In genomic region chr20:20052074-20052970, GRCh38 we compare ENCODE assay signal across 1 cellular context.
A peak's percentile ranks its signal among the peaks of the same experiment; 100 is the strongest.
TF ChIP-seq lines count a peak whose summit lies in the region.

Gene CFAP61, plus strand, starts transcription at chr20:20052532. Its CDS starts 4,122 bp downstream, at chr20:20056654.
Gene CRNKL1, minus strand, starts transcription at chr20:20052466. Its CDS starts 124 bp downstream, at chr20:20052342.

TF ChIP-seq in HepG2, 621 proteins besides CTCF, POLR2A, EP300 and RAD21 (continued from another document and continues in another):
- TF ChIP-seq RNF219 (CRISPR knock-in tag; IDR thresholded peaks at IDR 0.05): no peak
- TF ChIP-seq NFE2L2 (IDR thresholded peaks at IDR 0.05; ENCODE audit: low read length): 0 out of 2 replicates have a peak, but pooled peaks have one; percentile 3
- TF ChIP-seq ZNF543 (CRISPR knock-in tag; IDR thresholded peaks at IDR 0.05): peak; percentile 75
- peak; percentile 44; the same call in 1 of the 2 replicates for TF ChIP-seq RERE (CRISPR knock-in tag; IDR thresholded peaks at IDR 0.05; ENCODE audit: low read depth)
- TF ChIP-seq SSRP1 (CRISPR knock-in tag; IDR thresholded peaks at IDR 0.05): no peak; the same call in 1 of the 2 replicates
- TF ChIP-seq ZNF576 (CRISPR knock-in tag; IDR thresholded peaks at IDR 0.05): no peak; the same call in 1 of the 2 replicates
- TF ChIP-seq FOXO4 (CRISPR knock-in tag; conservative IDR thresholded peaks at IDR 0.05): no peak; the same call in 1 of the 2 replicates
- no peak; the same call in 1 of the 2 replicates for TF ChIP-seq HOXA9 (CRISPR knock-in tag; IDR thresholded peaks at IDR 0.05; ENCODE audit: borderline replicate concordance)
- peak; percentile 9; the same call in 1 of the 2 replicates for TF ChIP-seq ZMYM3 (CRISPR knock-in tag; IDR thresholded peaks at IDR 0.05)
- TF ChIP-seq MLLT10 (CRISPR knock-in tag; IDR thresholded peaks at IDR 0.05): no peak
- 0 out of 2 replicates have a peak, but pooled peaks have one; percentile 84 for TF ChIP-seq GTF3A (CRISPR knock-in tag; conservative IDR thresholded peaks at IDR 0.05)
- TF ChIP-seq IKZF1 (IDR thresholded peaks at IDR 0.05): no peak
- TF ChIP-seq KLF15 (CRISPR knock-in tag; IDR thresholded peaks at IDR 0.05; ENCODE audit: borderline replicate concordance): peak; percentile 80; the same call in 1 of the 2 replicates
- TF ChIP-seq NR2F2 (IDR thresholded peaks at IDR 0.05; ENCODE audit: borderline replicate concordance, low read depth): peak; percentile 72; the same call in 1 of the 2 replicates
- TF ChIP-seq GLMP (CRISPR knock-in tag; IDR thresholded peaks at IDR 0.05; ENCODE audit: borderline replicate concordance): no peak
- TF ChIP-seq FOXO1 (CRISPR knock-in tag; IDR thresholded peaks at IDR 0.05): peak; percentile 83
- TF ChIP-seq SETDB1 (CRISPR knock-in tag; IDR thresholded peaks at IDR 0.05; ENCODE audit: borderline replicate concordance): no peak
- peak; percentile 97 for TF ChIP-seq ZFP91 (CRISPR knock-in tag; IDR thresholded peaks at IDR 0.05; ENCODE audit: borderline replicate concordance)
- peak; percentile 84 for TF ChIP-seq ZNF275 (CRISPR knock-in tag; IDR thresholded peaks at IDR 0.05; ENCODE audit: borderline replicate concordance)
- peak; percentile 66; the same call in 1 of the 2 replicates for TF ChIP-seq ZNF674 (CRISPR knock-in tag; IDR thresholded peaks at IDR 0.05; ENCODE audit: low read depth)
- TF ChIP-seq FOXJ3 (CRISPR knock-in tag; IDR thresholded peaks at IDR 0.05; ENCODE audit: borderline replicate concordance): peak; percentile 92
- TF ChIP-seq ZFP36L2 (CRISPR knock-in tag; IDR thresholded peaks at IDR 0.05): no peak; the same call in 1 of the 2 replicates
- 0 out of 2 replicates have a peak, but pooled peaks have one; percentile 64 for TF ChIP-seq HMG20B (CRISPR knock-in tag; conservative IDR thresholded peaks at IDR 0.05)
- peak; percentile 87 for TF ChIP-seq ZNF18 (CRISPR knock-in tag; IDR thresholded peaks at IDR 0.05; ENCODE audit: insufficient replicate concordance)
- TF ChIP-seq RFX3 (CRISPR knock-in tag; IDR thresholded peaks at IDR 0.05): peak; percentile 99
- no peak; the same call in 1 of the 2 replicates for TF ChIP-seq ZBED4 (CRISPR knock-in tag; IDR thresholded peaks at IDR 0.05; ENCODE audit: borderline replicate concordance)
- peak; percentile 87 for TF ChIP-seq SRY (CRISPR knock-in tag; IDR thresholded peaks at IDR 0.05)
- no peak for TF ChIP-seq THYN1 (CRISPR knock-in tag; IDR thresholded peaks at IDR 0.05; ENCODE audit: borderline replicate concordance, low read depth)
- no peak; the same call in 1 of the 2 replicates for TF ChIP-seq HIC2 (CRISPR knock-in tag; IDR thresholded peaks at IDR 0.05; ENCODE audit: low read depth)
- TF ChIP-seq CREBL2 (CRISPR knock-in tag; IDR thresholded peaks at IDR 0.05; ENCODE audit: borderline replicate concordance): peak; percentile 23; the same call in 1 of the 2 replicates
- TF ChIP-seq ZC3H13 (CRISPR knock-in tag; IDR thresholded peaks at IDR 0.05): peak; percentile 86
